23 cellular contexts compared by ENCODE assay signal in the genomic region with DNA sequence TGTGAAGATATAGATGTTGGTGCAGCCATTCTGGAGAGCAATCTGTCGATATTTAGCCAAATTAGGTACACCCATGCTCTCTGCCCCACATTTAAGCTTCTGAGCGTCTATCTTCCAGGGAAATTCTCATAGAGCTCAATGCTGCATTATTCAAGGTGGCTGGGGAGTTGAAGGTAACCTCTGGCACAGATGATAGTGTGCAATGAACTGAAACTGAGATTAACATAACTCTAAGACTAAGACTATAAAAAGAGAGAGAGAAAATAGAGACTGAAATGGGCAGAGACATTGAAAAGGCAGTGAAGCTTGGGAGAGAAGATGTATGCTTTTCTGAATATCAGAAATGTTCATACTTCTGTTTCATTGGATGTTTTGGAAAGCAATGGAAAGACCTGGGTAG.
"Had no signal": no experiment of that assay in that cellular context is flagged by ENCODE, and none has a peak within 500 bp of the region (broad histone marks: within the 10 kb centered on the region; RNA-seq: fewer than 3 reads in every experiment).

No MANE protein-coding gene starts in this region.

- H3K9me3 ChIP-seq: colonic mucosa, esophagus squamous epithelium, gastrocnemius medialis, gastroesophageal sphincter, heart left ventricle had no signal

- H3K4me1 ChIP-seq: colonic mucosa, esophagus squamous epithelium, foreskin keratinocyte, gastrocnemius medialis, gastroesophageal sphincter, heart left ventricle, heart right ventricle had no signal

- H3K27me3 ChIP-seq: colonic mucosa, esophagus squamous epithelium, foreskin keratinocyte, gastrocnemius medialis, gastroesophageal sphincter, heart left ventricle, heart right ventricle had no signal

- H3K36me3 ChIP-seq: colonic mucosa, esophagus squamous epithelium, gastrocnemius medialis, gastroesophageal sphincter, heart left ventricle, heart right ventricle had no signal

- ATAC-seq: effector memory CD8-positive, alpha-beta T cell; esophagus mucosa; foreskin keratinocyte; gastrocnemius medialis; gastroesophageal sphincter; heart left ventricle; heart right ventricle had no signal

- H3K27ac ChIP-seq: colonic mucosa, coronary artery, dorsolateral prefrontal cortex, epithelial cell of prostate, esophagus squamous epithelium, foreskin keratinocyte, gastrocnemius medialis, gastroesophageal sphincter, heart left ventricle, heart right ventricle had no signal

- DNase-seq: colonic mucosa; cortex of kidney; dermis blood vessel endothelial cell; dorsolateral prefrontal cortex; effector CD4-positive, alpha-beta T cell; effector CD8-positive, alpha-beta T cell; effector memory CD4-positive, alpha-beta T cell; effector memory CD8-positive, alpha-beta T cell; endodermal cell; erythroblast; esophagus squamous epithelium; foreskin fibroblast; foreskin keratinocyte; foreskin melanocyte; gastrocnemius medialis; glutamatergic neuron; head of caudate nucleus; heart left ventricle; heart right ventricle had no signal

- H3K4me3 ChIP-seq: colonic mucosa, coronary artery, dorsolateral prefrontal cortex, esophagus squamous epithelium, gastrocnemius medialis, gastroesophageal sphincter, heart left ventricle, heart right ventricle had no signal
